ENCODE assay signal across 25 cellular contexts in genomic region chr13:47049276-47049989, GRCh38.
"Had no signal": no experiment of that assay in that cellular context is flagged by ENCODE, and none has a peak within 500 bp of the region (broad histone marks: within the 10 kb centered on the region; RNA-seq: fewer than 3 reads in every experiment).

No MANE protein-coding gene starts in this region.

- H3K27ac ChIP-seq: adrenal gland, ascending aorta, breast epithelium, coronary artery, lower lobe of right lung, sigmoid colon, transverse colon had no signal

- H3K9me3 ChIP-seq: adrenal gland, ascending aorta, breast epithelium, lower lobe of right lung, sigmoid colon, transverse colon had no signal

- ATAC-seq: activated T-cell treated with anti-CD3 and anti-CD28 coated beads, Interleukin-2, amount 50 U/mL, for 4 hours; lower lobe of right lung; natural killer cell treated with Interleukin-12 subunit alpha and Interleukin-12 subunit beta and Interleukin-15 and Interleukin-18, amount 100 ng/mL, for 72 hours; stimulated activated naive B cell treated with anti-CD40 and anti-IgM and Interleukin-4, amounts not matched to agents 10 μg/mL and 1 μg/mL and 100 μg/mL, for 72 hours; T-helper 17 cell had no signal

- H3K9me3 Mint-ChIP-seq: activated T-cell treated with anti-CD3 and anti-CD28 coated beads, Interleukin-2, amount 50 U/mL, for 4 hours; activated T-helper 2 cell treated with anti-CD3 and anti-CD28 coated beads, Interferon-gamma antibody, Interleukin-2, Interleukin-4, amounts not matched to agents 10 μg/mL and 5 μg/mL and 100 μg/mL, durations not matched to agents 14 hours and 24 hours and 36 hours had no signal

- DNase-seq: activated B cell treated with CpG ODN at 0.5 μM for 24 hours; activated CD4-positive, alpha-beta T cell treated with anti-CD3 and anti-CD28 coated beads for 4 hours; activated CD4-positive, alpha-beta T cell treated with anti-CD3 and anti-CD28 coated beads, Interleukin-2, amount 50 U/mL, for 48 hours; activated CD8-positive, alpha-beta memory T cell treated with anti-CD3 and anti-CD28 coated beads, Interleukin-2, amount 50 U/mL, for 48 hours; activated naive CD4-positive, alpha-beta T cell; activated T-cell treated with anti-CD3 and anti-CD28 coated beads, Interleukin-2, amount 50 U/mL, for 4 hours; adrenal gland; foreskin melanocyte; kidney; lower lobe of right lung; midbrain; nucleus accumbens; posterior cingulate gyrus; sigmoid colon; stimulated activated CD4-positive, alpha-beta T cell treated with anti-CD3 and anti-CD28 coated beads, Interleukin-2, amount 100 ng/mL, for 48 hours; stimulated activated CD8-positive, alpha-beta memory T cell treated with anti-CD3 and anti-CD28 coated beads, Interleukin-4, amount 100 ng/mL, for 48 hours; stimulated activated naive B cell treated with anti-CD40 and anti-IgM and Interleukin-4, amounts not matched to agents 10 μg/mL and 1 μg/mL and 100 μg/mL, for 72 hours; T-helper 17 cell; transverse colon had no signal

- H3K4me3 ChIP-seq: adrenal gland, ascending aorta, breast epithelium, coronary artery, lower lobe of right lung, sigmoid colon, transverse colon had no signal

- H3K4me1 Mint-ChIP-seq: activated B cell treated with CpG ODN at 0.5 μM for 24 hours; stimulated activated naive B cell treated with anti-CD40 and anti-IgM and Interleukin-4, amounts not matched to agents 10 μg/mL and 1 μg/mL and 100 μg/mL, for 72 hours; T-helper 17 cell had no signal

- H3K27me3 ChIP-seq: adrenal gland, ascending aorta, breast epithelium, sigmoid colon, transverse colon had no signal

- H3K27ac Mint-ChIP-seq: activated B cell treated with CpG ODN at 0.5 μM for 24 hours; activated naive CD8-positive, alpha-beta T cell; activated T-helper 2 cell treated with anti-CD3 and anti-CD28 coated beads, Interferon-gamma antibody, Interleukin-2, Interleukin-4, amounts not matched to agents 10 μg/mL and 5 μg/mL and 100 μg/mL, durations not matched to agents 14 hours and 24 hours and 36 hours; natural killer cell treated with Interleukin-12 subunit alpha and Interleukin-12 subunit beta and Interleukin-15 and Interleukin-18, amount 100 ng/mL, for 72 hours; stimulated activated naive B cell treated with anti-CD40 and anti-IgM and Interleukin-4, amounts not matched to agents 10 μg/mL and 1 μg/mL and 100 μg/mL, for 72 hours; T-helper 17 cell had no signal

- H3K36me3 Mint-ChIP-seq: activated naive CD8-positive, alpha-beta T cell; natural killer cell treated with Interleukin-12 subunit alpha and Interleukin-12 subunit beta and Interleukin-15 and Interleukin-18, amount 100 ng/mL, for 72 hours; stimulated activated naive B cell treated with anti-CD40 and anti-IgM and Interleukin-4, amounts not matched to agents 10 μg/mL and 1 μg/mL and 100 μg/mL, for 72 hours had no signal

- H3K4me3 Mint-ChIP-seq: activated B cell treated with CpG ODN at 0.5 μM for 24 hours; activated naive CD8-positive, alpha-beta T cell; activated T-cell treated with anti-CD3 and anti-CD28 coated beads, Interleukin-2, amount 50 U/mL, for 4 hours; natural killer cell treated with Interleukin-12 subunit alpha and Interleukin-12 subunit beta and Interleukin-15 and Interleukin-18, amount 100 ng/mL, for 72 hours; stimulated activated naive B cell treated with anti-CD40 and anti-IgM and Interleukin-4, amounts not matched to agents 10 μg/mL and 1 μg/mL and 100 μg/mL, for 72 hours; T-helper 17 cell had no signal
